In the genomic region with DNA sequence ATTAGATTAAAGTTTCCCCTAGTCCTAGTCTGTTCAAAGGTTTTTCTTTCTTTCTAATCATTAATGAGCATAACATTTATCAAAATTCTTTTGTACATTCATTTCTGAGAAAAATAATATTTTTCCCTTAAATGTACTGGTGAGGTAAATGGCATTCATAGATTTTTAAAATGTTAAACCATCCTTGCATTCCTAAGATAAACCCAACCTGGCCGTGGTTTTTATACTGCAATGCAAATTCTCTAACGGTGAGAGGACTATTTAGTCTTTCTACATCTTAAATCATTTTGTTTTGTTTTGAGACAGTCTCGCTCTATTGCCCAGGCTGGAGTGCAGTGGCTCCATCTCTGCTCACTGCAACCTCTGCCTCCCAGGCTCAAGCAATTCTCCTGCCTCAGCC, we compare ENCODE assay signal across 1 cellular context.
TF ChIP-seq lines count a peak whose summit lies in the region.

No MANE protein-coding gene starts in this region.

TF ChIP-seq in HepG2, 621 proteins besides CTCF, POLR2A, EP300 and RAD21:
- TF ChIP-seq, protein P1, sequence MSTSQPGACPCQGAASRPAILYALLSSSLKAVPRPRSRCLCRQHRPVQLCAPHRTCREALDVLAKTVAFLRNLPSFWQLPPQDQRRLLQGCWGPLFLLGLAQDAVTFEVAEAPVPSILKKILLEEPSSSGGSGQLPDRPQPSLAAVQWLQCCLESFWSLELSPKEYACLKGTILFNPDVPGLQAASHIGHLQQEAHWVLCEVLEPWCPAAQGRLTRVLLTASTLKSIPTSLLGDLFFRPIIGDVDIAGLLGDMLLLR (CRISPR knock-in tag; IDR thresholded peaks at IDR 0.05) = no peak
- TF ChIP-seq TBX3 (IDR thresholded peaks at IDR 0.05; ENCODE audit: borderline replicate concordance) (no peak), ISL2 (CRISPR knock-in tag; IDR thresholded peaks at IDR 0.05) (no peak), ZNF781 (CRISPR knock-in tag; IDR thresholded peaks at IDR 0.05; ENCODE audit: borderline replicate concordance, not compliant biosample characterization) (no peak), ZSCAN20 (CRISPR knock-in tag; IDR thresholded peaks at IDR 0.05; ENCODE audit: borderline replicate concordance) (no peak), ADNP (CRISPR knock-in tag; IDR thresholded peaks at IDR 0.05) (no peak), ZNF124 (CRISPR knock-in tag; IDR thresholded peaks at IDR 0.05) (no peak)
- TF ChIP-seq, protein P2, sequence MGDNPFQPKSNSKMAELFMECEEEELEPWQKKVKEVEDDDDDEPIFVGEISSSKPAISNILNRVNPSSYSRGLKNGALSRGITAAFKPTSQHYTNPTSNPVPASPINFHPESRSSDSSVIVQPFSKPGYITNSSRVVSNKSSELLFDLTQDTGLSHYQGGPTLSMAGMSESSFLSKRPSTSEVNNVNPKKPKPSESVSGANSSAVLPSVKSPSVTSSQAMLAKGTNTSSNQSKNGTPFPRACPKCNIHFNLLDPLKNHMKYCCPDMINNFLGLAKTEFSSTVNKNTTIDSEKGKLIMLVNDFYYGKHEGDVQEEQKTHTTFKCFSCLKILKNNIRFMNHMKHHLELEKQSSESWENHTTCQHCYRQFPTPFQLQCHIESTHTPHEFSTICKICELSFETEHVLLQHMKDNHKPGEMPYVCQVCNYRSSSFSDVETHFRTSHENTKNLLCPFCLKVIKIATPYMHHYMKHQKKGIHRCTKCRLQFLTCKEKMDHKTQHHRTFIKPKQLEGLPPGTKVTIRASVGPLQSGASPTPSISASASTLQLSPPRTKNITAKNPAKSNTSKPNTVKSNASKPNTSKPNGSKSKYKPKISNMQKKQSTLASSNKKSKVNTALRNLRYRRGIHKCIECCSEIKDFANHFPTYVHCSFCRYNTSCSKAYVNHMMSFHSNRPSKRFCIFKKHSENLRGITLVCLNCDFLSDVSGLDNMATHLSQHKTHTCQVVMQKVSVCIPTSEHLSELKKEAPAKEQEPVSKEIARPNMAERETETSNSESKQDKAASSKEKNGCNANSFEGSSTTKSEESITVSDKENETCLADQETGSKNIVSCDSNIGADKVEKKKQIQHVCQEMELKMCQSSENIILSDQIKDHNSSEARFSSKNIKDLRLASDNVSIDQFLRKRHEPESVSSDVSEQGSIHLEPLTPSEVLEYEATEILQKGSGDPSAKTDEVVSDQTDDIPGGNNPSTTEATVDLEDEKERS (CRISPR knock-in tag; IDR thresholded peaks at IDR 0.05) = no peak
- TF ChIP-seq, protein P3, sequence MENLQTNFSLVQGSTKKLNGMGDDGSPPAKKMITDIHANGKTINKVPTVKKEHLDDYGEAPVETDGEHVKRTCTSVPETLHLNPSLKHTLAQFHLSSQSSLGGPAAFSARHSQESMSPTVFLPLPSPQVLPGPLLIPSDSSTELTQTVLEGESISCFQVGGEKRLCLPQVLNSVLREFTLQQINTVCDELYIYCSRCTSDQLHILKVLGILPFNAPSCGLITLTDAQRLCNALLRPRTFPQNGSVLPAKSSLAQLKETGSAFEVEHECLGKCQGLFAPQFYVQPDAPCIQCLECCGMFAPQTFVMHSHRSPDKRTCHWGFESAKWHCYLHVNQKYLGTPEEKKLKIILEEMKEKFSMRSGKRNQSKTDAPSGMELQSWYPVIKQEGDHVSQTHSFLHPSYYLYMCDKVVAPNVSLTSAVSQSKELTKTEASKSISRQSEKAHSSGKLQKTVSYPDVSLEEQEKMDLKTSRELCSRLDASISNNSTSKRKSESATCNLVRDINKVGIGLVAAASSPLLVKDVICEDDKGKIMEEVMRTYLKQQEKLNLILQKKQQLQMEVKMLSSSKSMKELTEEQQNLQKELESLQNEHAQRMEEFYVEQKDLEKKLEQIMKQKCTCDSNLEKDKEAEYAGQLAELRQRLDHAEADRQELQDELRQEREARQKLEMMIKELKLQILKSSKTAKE (CRISPR knock-in tag; IDR thresholded peaks at IDR 0.05; ENCODE audit: borderline replicate concordance) = no peak
- TF ChIP-seq, protein P4, sequence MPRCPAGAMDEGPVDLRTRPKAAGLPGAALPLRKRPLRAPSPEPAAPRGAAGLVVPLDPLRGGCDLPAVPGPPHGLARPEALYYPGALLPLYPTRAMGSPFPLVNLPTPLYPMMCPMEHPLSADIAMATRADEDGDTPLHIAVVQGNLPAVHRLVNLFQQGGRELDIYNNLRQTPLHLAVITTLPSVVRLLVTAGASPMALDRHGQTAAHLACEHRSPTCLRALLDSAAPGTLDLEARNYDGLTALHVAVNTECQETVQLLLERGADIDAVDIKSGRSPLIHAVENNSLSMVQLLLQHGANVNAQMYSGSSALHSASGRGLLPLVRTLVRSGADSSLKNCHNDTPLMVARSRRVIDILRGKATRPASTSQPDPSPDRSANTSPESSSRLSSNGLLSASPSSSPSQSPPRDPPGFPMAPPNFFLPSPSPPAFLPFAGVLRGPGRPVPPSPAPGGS (CRISPR knock-in tag; IDR thresholded peaks at IDR 0.05) = no peak
- TF ChIP-seq, protein P5, sequence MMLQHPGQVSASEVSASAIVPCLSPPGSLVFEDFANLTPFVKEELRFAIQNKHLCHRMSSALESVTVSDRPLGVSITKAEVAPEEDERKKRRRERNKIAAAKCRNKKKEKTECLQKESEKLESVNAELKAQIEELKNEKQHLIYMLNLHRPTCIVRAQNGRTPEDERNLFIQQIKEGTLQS (CRISPR knock-in tag; IDR thresholded peaks at IDR 0.05) = no peak
- TF ChIP-seq, protein P6, sequence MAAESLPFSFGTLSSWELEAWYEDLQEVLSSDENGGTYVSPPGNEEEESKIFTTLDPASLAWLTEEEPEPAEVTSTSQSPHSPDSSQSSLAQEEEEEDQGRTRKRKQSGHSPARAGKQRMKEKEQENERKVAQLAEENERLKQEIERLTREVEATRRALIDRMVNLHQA (CRISPR knock-in tag; IDR thresholded peaks at IDR 0.05) = no peak
